Comparison of ENCODE assay signal across 34 cellular contexts in the genomic region with DNA sequence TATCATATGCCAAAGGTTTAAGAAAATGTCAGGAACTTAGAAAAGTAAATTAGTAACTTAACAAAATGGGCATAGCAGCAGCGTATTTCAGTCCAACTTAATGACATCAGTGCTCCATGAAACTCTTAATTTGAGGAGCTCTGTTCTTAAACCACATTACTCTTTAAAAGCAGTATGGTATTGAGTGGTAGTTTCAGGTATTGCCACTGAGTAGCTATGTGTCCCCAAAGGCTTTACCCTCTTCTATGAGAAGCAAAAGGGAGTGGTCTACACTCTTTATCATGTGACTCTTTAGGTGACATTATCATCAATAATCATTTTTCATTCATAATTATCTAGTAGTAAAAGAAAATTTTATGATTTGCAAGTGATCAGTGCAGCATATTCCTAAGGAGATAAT.
"Had no signal": no experiment of that assay in that cellular context is flagged by ENCODE, and none has a peak within 500 bp of the region (broad histone marks: within the 10 kb centered on the region; RNA-seq: fewer than 3 reads in every experiment).

No MANE protein-coding gene starts in this region.

- H3K27me3 Mint-ChIP-seq: activated B cell treated with CpG ODN at 0.5 μM for 24 hours; activated CD4-positive, alpha-beta memory T cell treated with anti-CD3 and anti-CD28 coated beads for 36 hours; activated CD4-positive, alpha-beta T cell treated with anti-CD3 and anti-CD28 coated beads, Interleukin-2, amount 10 ng/mL, durations not matched to agents 7 days and 5 days; activated CD8-positive, alpha-beta T cell treated with anti-CD3 and anti-CD28 coated beads for 36 hours; activated naive CD4-positive, alpha-beta T cell treated with anti-CD3 and anti-CD28 coated beads, Interleukin-2, amount 50 U/mL, for 24 hours; activated naive CD8-positive, alpha-beta T cell treated with anti-CD3 and anti-CD28 coated beads for 36 hours; activated T-helper 17 cell treated with anti-CD3 and anti-CD28 coated beads, Interleukin-2, amount 50 U/mL, for 72 hours had no signal

- H3K4me3 Mint-ChIP-seq: activated B cell treated with CpG ODN at 0.5 μM for 24 hours; activated CD4-positive, alpha-beta memory T cell treated with anti-CD3 and anti-CD28 coated beads for 36 hours; activated CD4-positive, alpha-beta T cell treated with anti-CD3 and anti-CD28 coated beads, Interleukin-2, amount 10 ng/mL, durations not matched to agents 7 days and 5 days; activated CD8-positive, alpha-beta T cell treated with anti-CD3 and anti-CD28 coated beads for 36 hours; activated naive CD4-positive, alpha-beta T cell treated with anti-CD3 and anti-CD28 coated beads for 36 hours; activated naive CD4-positive, alpha-beta T cell treated with anti-CD3 and anti-CD28 coated beads, Interleukin-2, amount 50 U/mL, for 24 hours; activated naive CD8-positive, alpha-beta T cell treated with anti-CD3 and anti-CD28 coated beads for 36 hours; activated T-cell treated with anti-CD3 and anti-CD28 coated beads, Interleukin-2, amount 50 U/mL, for 4 hours; activated T-cell treated with anti-CD3 and anti-CD28 coated beads, Interleukin-2, amount 50 U/mL, for 72 hours; activated T-helper 1 cell treated with anti-CD3 and anti-CD28 coated beads, Interleukin-12 subunit alpha, Interleukin-12 subunit beta, Interleukin-2, Interleukin-4 antibody, amounts not matched to agents 30 ng/mL and 10 ng/mL and 1 ng/mL, durations not matched to agents 14 hours and 24 hours and 36 hours; activated T-helper 17 cell treated with anti-CD3 and anti-CD28 coated beads, Interleukin-2, amount 50 U/mL, for 72 hours; T-helper 1 cell treated with Interleukin-12 subunit alpha and Interleukin-12 subunit beta and Interleukin-4 antibody, amounts not matched to agents 30 μg/mL and 1 μg/mL, for 36 hours; T-helper 2 cell treated with Interferon-gamma antibody and Interleukin-4, amounts not matched to agents 5 μg/mL and 100 μg/mL, for 36 hours had no signal

- H3K9me3 Mint-ChIP-seq: activated CD4-positive, alpha-beta T cell treated with anti-CD3 and anti-CD28 coated beads, Interleukin-2, amount 10 ng/mL, durations not matched to agents 7 days and 5 days; activated naive CD4-positive, alpha-beta T cell treated with anti-CD3 and anti-CD28 coated beads, Interleukin-2, amount 50 U/mL, for 24 hours; activated T-cell treated with anti-CD3 and anti-CD28 coated beads, Interleukin-2, amount 50 U/mL, for 4 hours; activated T-helper 1 cell treated with anti-CD3 and anti-CD28 coated beads, Interleukin-12 subunit alpha, Interleukin-12 subunit beta, Interleukin-2, Interleukin-4 antibody, amounts not matched to agents 30 ng/mL and 10 ng/mL and 1 ng/mL, durations not matched to agents 14 hours and 24 hours and 36 hours; activated T-helper 17 cell treated with anti-CD3 and anti-CD28 coated beads, Interleukin-2, amount 50 U/mL, for 72 hours; T-helper 1 cell treated with Interleukin-12 subunit alpha and Interleukin-12 subunit beta and Interleukin-4 antibody, amounts not matched to agents 30 μg/mL and 1 μg/mL, for 36 hours had no signal

- H3K27me3 ChIP-seq: adrenal gland, body of pancreas, brain microvascular endothelial cell, breast epithelium had no signal

- H3K4me3 ChIP-seq: adrenal gland, body of pancreas, breast epithelium had no signal

- H3K4me1 ChIP-seq: adrenal gland, body of pancreas, breast epithelium had no signal

- ATAC-seq: activated T-cell treated with anti-CD3 and anti-CD28 coated beads, Interleukin-2, amount 50 U/mL, for 4 hours; activated T-helper 17 cell treated with anti-CD3 and anti-CD28 coated beads, Interleukin-2, amount 50 U/mL, for 72 hours; body of pancreas had no signal

- FAIRE-seq: astrocyte, TTC549 had no signal

- H3K27ac ChIP-seq: adrenal gland, body of pancreas, brain microvascular endothelial cell, breast epithelium, VCaP had no signal

- H3K4me1 Mint-ChIP-seq: activated B cell treated with CpG ODN at 0.5 μM for 24 hours had no signal

- H3K9me3 ChIP-seq: adrenal gland, body of pancreas, breast epithelium had no signal

- H3K36me3 ChIP-seq: brain microvascular endothelial cell, breast epithelium had no signal

- H3K27ac Mint-ChIP-seq: activated B cell treated with CpG ODN at 0.5 μM for 24 hours; activated CD4-positive, alpha-beta memory T cell treated with anti-CD3 and anti-CD28 coated beads for 36 hours; activated CD4-positive, alpha-beta T cell treated with anti-CD3 and anti-CD28 coated beads, Interleukin-2, amount 10 ng/mL, durations not matched to agents 7 days and 5 days; activated CD8-positive, alpha-beta T cell treated with anti-CD3 and anti-CD28 coated beads for 36 hours; activated naive CD4-positive, alpha-beta T cell treated with anti-CD3 and anti-CD28 coated beads for 36 hours; activated naive CD8-positive, alpha-beta T cell treated with anti-CD3 and anti-CD28 coated beads for 36 hours; activated T-helper 1 cell treated with anti-CD3 and anti-CD28 coated beads, Interleukin-12 subunit alpha, Interleukin-12 subunit beta, Interleukin-2, Interleukin-4 antibody, amounts not matched to agents 30 ng/mL and 10 ng/mL and 1 ng/mL, durations not matched to agents 14 hours and 24 hours and 36 hours; T-helper 1 cell treated with Interleukin-12 subunit alpha and Interleukin-12 subunit beta and Interleukin-4 antibody, amounts not matched to agents 30 μg/mL and 1 μg/mL, for 36 hours; T-helper 2 cell treated with Interferon-gamma antibody and Interleukin-4, amounts not matched to agents 5 μg/mL and 100 μg/mL, for 36 hours had no signal

- DNase-seq: activated B cell treated with CpG ODN at 0.5 μM for 24 hours; activated CD4-positive, alpha-beta memory T cell treated with anti-CD3 and anti-CD28 coated beads for 36 hours; activated CD4-positive, alpha-beta T cell treated with anti-CD3 and anti-CD28 coated beads for 48 hours; activated CD4-positive, alpha-beta T cell treated with anti-CD3 and anti-CD28 coated beads, Interleukin-2, amount 10 ng/mL, durations not matched to agents 7 days and 5 days; activated CD4-positive, CD25-positive, alpha-beta regulatory T cell treated with anti-CD3 and anti-CD28 coated beads, Interleukin-2, amount 50 U/mL, for 72 hours; activated CD8-positive, alpha-beta memory T cell treated with anti-CD3 and anti-CD28 coated beads, Interleukin-2, amount 50 U/mL, for 4 hours; activated CD8-positive, alpha-beta T cell treated with anti-CD3 and anti-CD28 coated beads for 36 hours; activated effector memory CD4-positive, alpha-beta T cell treated with anti-CD3 and anti-CD28 coated beads, Interleukin-2, amount 50 U/mL, for 16 hours; activated gamma-delta T cell treated with Interleukin-2 at 50 U/mL for 16 hours; activated naive CD4-positive, alpha-beta T cell; activated naive CD4-positive, alpha-beta T cell treated with anti-CD3 and anti-CD28 coated beads for 36 hours; activated naive CD8-positive, alpha-beta T cell treated with anti-CD3 and anti-CD28 coated beads for 36 hours; activated T-cell treated with anti-CD3 and anti-CD28 coated beads for 4 hours; activated T-cell treated with anti-CD3 and anti-CD28 coated beads, Interleukin-2, amount 50 U/mL, for 1 hour; activated T-cell treated with anti-CD3 and anti-CD28 coated beads, Interleukin-2, amount 50 U/mL, for 4 hours; activated T-cell treated with anti-CD3 and anti-CD28 coated beads, Interleukin-2, amount 50 U/mL, for 72 hours; adrenal gland; amniotic stem cell; aorta; body of pancreas; brain microvascular endothelial cell; central memory CD4-positive, alpha-beta T cell; T-helper 1 cell; T-helper 2 cell; T-helper 9 cell had no signal
